In the genomic region with DNA sequence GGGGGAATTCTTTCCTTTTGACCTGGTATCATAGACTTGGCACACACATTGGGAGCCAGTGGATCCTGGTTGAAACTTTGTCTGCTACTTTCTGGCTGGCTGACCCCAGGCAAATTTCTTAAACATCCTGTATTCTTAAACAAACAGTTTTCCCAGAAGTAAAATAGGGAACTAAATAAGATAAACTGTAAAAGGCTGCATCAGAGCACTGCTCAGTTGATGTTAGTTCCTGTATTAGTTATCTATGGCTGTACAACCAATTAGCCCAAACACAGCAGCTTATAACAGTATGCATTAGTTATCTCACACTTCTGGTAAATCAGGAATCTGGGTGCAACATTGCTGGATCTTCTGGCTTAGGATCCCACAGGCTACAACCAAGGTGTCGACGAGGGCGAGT, we compare ENCODE assay signal across 22 cellular contexts.
"Had no signal": no experiment of that assay in that cellular context is flagged by ENCODE, and none has a peak within 500 bp of the region (broad histone marks: within the 10 kb centered on the region; RNA-seq: fewer than 3 reads in every experiment).

No MANE protein-coding gene starts in this region.

- H3K27ac ChIP-seq: body of pancreas, sigmoid colon, stomach had no signal

- H3K4me1 Mint-ChIP-seq: activated CD4-positive, alpha-beta T cell treated with anti-CD3 and anti-CD28 coated beads, Interleukin-2, amount 10 ng/mL, durations not matched to agents 24 days and 14 days; activated naive CD8-positive, alpha-beta T cell treated with anti-CD3 and anti-CD28 coated beads, Interleukin-2, amount 10 ng/mL, durations not matched to agents 7 days and 5 days; activated T-helper 17 cell treated with anti-CD3 and anti-CD28 coated beads, Interleukin-2, amount 50 U/mL, for 72 hours; mesothelial cell of epicardium; stimulated activated effector memory CD8-positive, alpha-beta T cell treated with anti-CD3 and anti-CD28 coated beads, Interleukin-12 subunit alpha, Interleukin-12 subunit beta, amount 100 ng/mL, for 72 hours had no signal

- FAIRE-seq: frontal cortex, keratinocyte, TTC549 had no signal

- H3K4me1 ChIP-seq: body of pancreas, sigmoid colon had no signal

- H3K9me3 ChIP-seq: body of pancreas, sigmoid colon, stomach had no signal

- H3K36me3 Mint-ChIP-seq: activated naive CD8-positive, alpha-beta T cell treated with anti-CD3 and anti-CD28 coated beads, Interleukin-2, amount 10 ng/mL, durations not matched to agents 7 days and 5 days; mesothelial cell of epicardium; stimulated activated effector memory CD8-positive, alpha-beta T cell treated with anti-CD3 and anti-CD28 coated beads, Interleukin-12 subunit alpha, Interleukin-12 subunit beta, amount 100 ng/mL, for 72 hours had no signal

- H3K4me3 ChIP-seq: body of pancreas, lung, sigmoid colon, stomach had no signal

- H3K36me3 ChIP-seq: sigmoid colon, stomach had no signal

- H3K27ac Mint-ChIP-seq: activated CD4-positive, alpha-beta T cell treated with anti-CD3 and anti-CD28 coated beads, Interleukin-2, amount 10 ng/mL, durations not matched to agents 24 days and 14 days; activated CD8-positive, alpha-beta T cell treated with anti-CD3 and anti-CD28 coated beads for 36 hours; activated naive CD8-positive, alpha-beta T cell treated with anti-CD3 and anti-CD28 coated beads, Interleukin-2, amount 10 ng/mL, durations not matched to agents 7 days and 5 days; activated T-helper 17 cell treated with anti-CD3 and anti-CD28 coated beads, Interleukin-2, amount 50 U/mL, for 72 hours; endodermal cell; mesothelial cell of epicardium; nephron; stimulated activated effector memory CD8-positive, alpha-beta T cell treated with anti-CD3 and anti-CD28 coated beads, Interleukin-12 subunit alpha, Interleukin-12 subunit beta, amount 100 ng/mL, for 72 hours had no signal

- ATAC-seq: activated CD8-positive, alpha-beta T cell treated with anti-CD3 and anti-CD28 coated beads for 36 hours; activated T-helper 17 cell treated with anti-CD3 and anti-CD28 coated beads, Interleukin-2, amount 50 U/mL, for 72 hours; body of pancreas; stimulated activated effector memory CD8-positive, alpha-beta T cell treated with anti-CD3 and anti-CD28 coated beads, Interleukin-12 subunit alpha, Interleukin-12 subunit beta, amount 100 ng/mL, for 72 hours had no signal

- H3K27me3 ChIP-seq: body of pancreas, sigmoid colon had no signal

- H3K4me3 Mint-ChIP-seq: activated CD4-positive, alpha-beta T cell treated with anti-CD3 and anti-CD28 coated beads, Interleukin-2, amount 10 ng/mL, durations not matched to agents 24 days and 14 days; activated CD8-positive, alpha-beta T cell treated with anti-CD3 and anti-CD28 coated beads for 36 hours; activated naive CD8-positive, alpha-beta T cell treated with anti-CD3 and anti-CD28 coated beads, Interleukin-2, amount 10 ng/mL, durations not matched to agents 7 days and 5 days; activated T-helper 17 cell treated with anti-CD3 and anti-CD28 coated beads, Interleukin-2, amount 50 U/mL, for 72 hours; endodermal cell; mesothelial cell of epicardium; nephron; stimulated activated effector memory CD8-positive, alpha-beta T cell treated with anti-CD3 and anti-CD28 coated beads, Interleukin-12 subunit alpha, Interleukin-12 subunit beta, amount 100 ng/mL, for 72 hours had no signal

- H3K9me3 Mint-ChIP-seq: activated CD4-positive, alpha-beta T cell treated with anti-CD3 and anti-CD28 coated beads, Interleukin-2, amount 10 ng/mL, durations not matched to agents 24 days and 14 days; activated CD8-positive, alpha-beta T cell treated with anti-CD3 and anti-CD28 coated beads for 36 hours; activated naive CD8-positive, alpha-beta T cell treated with anti-CD3 and anti-CD28 coated beads, Interleukin-2, amount 10 ng/mL, durations not matched to agents 7 days and 5 days; activated T-helper 17 cell treated with anti-CD3 and anti-CD28 coated beads, Interleukin-2, amount 50 U/mL, for 72 hours; endodermal cell; mesothelial cell of epicardium; nephron; stimulated activated effector memory CD8-positive, alpha-beta T cell treated with anti-CD3 and anti-CD28 coated beads, Interleukin-12 subunit alpha, Interleukin-12 subunit beta, amount 100 ng/mL, for 72 hours had no signal

- DNase-seq: activated CD4-positive, alpha-beta T cell treated with anti-CD3 and anti-CD28 coated beads, Interleukin-2, amount 10 ng/mL, durations not matched to agents 24 days and 14 days; activated CD8-positive, alpha-beta T cell treated with anti-CD3 and anti-CD28 coated beads for 36 hours; activated naive CD4-positive, alpha-beta T cell treated with Interleukin-2 at 50 U/mL for 16 hours; activated naive CD8-positive, alpha-beta T cell treated with anti-CD3 and anti-CD28 coated beads, Interleukin-2, amount 10 ng/mL, durations not matched to agents 7 days and 5 days; activated T-cell treated with anti-CD3 and anti-CD28 coated beads, Interleukin-2, amount 50 U/mL, for 1 hour; body of pancreas; caudate nucleus; head of caudate nucleus; nucleus accumbens; sigmoid colon; stimulated activated CD4-positive, alpha-beta T cell treated with anti-CD3 and anti-CD28 coated beads, Interleukin-4, amount 100 ng/mL, for 24 hours; stomach; trophoblast cell had no signal
